In genomic region chr2:234335676-234336228, GRCh38 we compare ENCODE assay signal across 8 cellular contexts.
DNase-seq lines count a peak whose midpoint lies in the region; ATAC-seq and TF ChIP-seq lines count a peak whose summit lies in the region.

No MANE protein-coding gene starts in this region.

- DNase-seq in GM04503 (ENCODE audit: low read depth) (peak; percentile 82), T-helper 17 cell (peak; percentile 22 to 61 (median 38)), brain microvascular endothelial cell (peak; percentile 67), iris pigment epithelial cell (ENCODE audit: low read depth) (peak; percentile 63), HAP-1 (ENCODE audit: low spot score in 2 of 2) (no peak), AML-193 (lab: John Stamatoyannopoulos, UW) (no peak)
- DNase-seq in stimulated activated CD4-positive, alpha-beta T cell treated with anti-CD3 and anti-CD28 coated beads, Interleukin-2, amount 100 ng/mL, for 48 hours = peak; percentile 23 to 29

- ATAC-seq in T-helper 17 cell (peak; percentile 92), HG03565 (IDR thresholded peaks at IDR 0.05; ENCODE audit: unreplicated experiment) (no peak)

- H3K36me3 ChIP-seq in brain microvascular endothelial cell (replicated peaks) = no peaks in the 10 kb centered on the region
- H3K36me3 ChIP-seq in HAP-1 (replicated peaks) = no peaks in the 10 kb centered on the region

- H3K27me3 Mint-ChIP-seq in T-helper 17 cell = no peaks in the 10 kb centered on the region

- no peaks in the 10 kb centered on the region for H3K4me1 ChIP-seq in HAP-1

- H3K4me3 ChIP-seq in brain microvascular endothelial cell (ENCODE audit: low read depth, low read length) = no peak overlapping the region
- no peak overlapping the region for H3K4me3 ChIP-seq in HAP-1

- H3K4me1 Mint-ChIP-seq in T-helper 17 cell = peaks cover 28% of the 10 kb centered on the region

- H3K27ac ChIP-seq in brain microvascular endothelial cell = no peak overlapping the region

- no peaks in the 10 kb centered on the region for H3K9me3 ChIP-seq in T-helper 17 cell (ENCODE audit: control insufficient read depth, low read length, poor library complexity, severe bottlenecking)
- no peaks in the 10 kb centered on the region for H3K9me3 ChIP-seq in HAP-1

- H3K36me3 Mint-ChIP-seq in T-helper 17 cell (ENCODE audit: low read depth) = no peaks in the 10 kb centered on the region

- in situ Hi-C loops in brain microvascular endothelial cell (cut with HindIII; ENCODE audit: low pct_ligation_motif_present, low sequenced_read_pairs) = no loop called here
- in situ Hi-C loops in HAP-1 (cut with MboI; ENCODE audit: low sequenced_read_pairs) = no loop called here

- H3K27ac Mint-ChIP-seq in T-helper 17 cell = peak overlapping the region; percentile 86

- TF ChIP-seq CTCF in brain microvascular endothelial cell (IDR thresholded peaks at IDR 0.05; ENCODE audit: low read depth, low read length, missing control alignments) = no peak

- H3K27me3 ChIP-seq in brain microvascular endothelial cell (replicated peaks) = no peaks in the 10 kb centered on the region
- H3K27me3 ChIP-seq in HAP-1 (ENCODE audit: low read depth) = no peaks in the 10 kb centered on the region

- H3K4me3 Mint-ChIP-seq in T-helper 17 cell = peak overlapping the region; percentile 39

Comparison
In these comparisons a context has a peak if more than half of its experiments do, and no peak if none do; other contexts are left out.
1. DNase-seq: peak in GM04503 (single experiment), T-helper 17 cell (3 of 3), brain microvascular endothelial cell (single experiment), iris pigment epithelial cell (single experiment) and stimulated activated CD4-positive, alpha-beta T cell treated with anti-CD3 and anti-CD28 coated beads, Interleukin-2, amount 100 ng/mL, for 48 hours (2 of 2); none in HAP-1 (0 of 2) and AML-193 (0 of 2).